In genomic region chr2:101895819-101896322, GRCh38 we compare ENCODE assay signal across 26 cellular contexts.
"Had no signal": no experiment of that assay in that cellular context is flagged by ENCODE, and none has a peak within 500 bp of the region (broad histone marks: within the 10 kb centered on the region; RNA-seq: fewer than 3 reads in every experiment).

No MANE protein-coding gene starts in this region.

- FAIRE-seq: TTC549 had no signal

- H3K27me3 Mint-ChIP-seq: activated CD4-positive, alpha-beta memory T cell treated with anti-CD3 and anti-CD28 coated beads, Interleukin-2, amount 10 ng/mL, durations not matched to agents 7 days and 5 days; activated CD4-positive, alpha-beta T cell treated with anti-CD3 and anti-CD28 coated beads, Interleukin-2, amount 10 ng/mL, durations not matched to agents 24 days and 14 days; activated T-cell treated with anti-CD3 and anti-CD28 coated beads, Interleukin-2, amount 50 U/mL, for 24 hours; dendritic cell treated with granulocyte-macrophage colony-stimulating factor and Interleukin-4, amounts not matched to agents 40 ng/mL and 50 ng/mL, for 4 days had no signal

- H3K27ac ChIP-seq: breast epithelium, heart right ventricle, lower lobe of right lung, right lobe of liver, testis, WERI-Rb-1 had no signal

- H3K4me1 ChIP-seq: breast epithelium, heart right ventricle, lower lobe of right lung, testis had no signal

- ATAC-seq: esophagus mucosa; lower lobe of right lung; natural killer cell; stimulated activated naive CD8-positive, alpha-beta T cell treated with anti-CD3 and anti-CD28 coated beads, Interleukin-15, Interleukin-2, amounts not matched to agents 100 U/mL and 50 U/mL, for 24 hours had no signal

- H3K9me3 ChIP-seq: breast epithelium, heart right ventricle, lower lobe of right lung, right lobe of liver, testis had no signal

- H3K27ac Mint-ChIP-seq: activated CD4-positive, alpha-beta memory T cell treated with anti-CD3 and anti-CD28 coated beads, Interleukin-2, amount 10 ng/mL, durations not matched to agents 7 days and 5 days; activated CD4-positive, alpha-beta T cell treated with anti-CD3 and anti-CD28 coated beads, Interleukin-2, amount 10 ng/mL, durations not matched to agents 24 days and 14 days; activated T-cell treated with anti-CD3 and anti-CD28 coated beads, Interleukin-2, amount 50 U/mL, for 24 hours; dendritic cell treated with granulocyte-macrophage colony-stimulating factor and Interleukin-4, amounts not matched to agents 40 ng/mL and 50 ng/mL, for 4 days; endodermal cell; natural killer cell had no signal

- H3K9me3 Mint-ChIP-seq: activated CD4-positive, alpha-beta memory T cell treated with anti-CD3 and anti-CD28 coated beads, Interleukin-2, amount 10 ng/mL, durations not matched to agents 7 days and 5 days; endodermal cell; natural killer cell had no signal

- DNase-seq: activated CD4-positive, alpha-beta memory T cell treated with anti-CD3 and anti-CD28 coated beads, Interleukin-2, amount 10 ng/mL, durations not matched to agents 7 days and 5 days; activated CD4-positive, alpha-beta T cell treated with anti-CD3 and anti-CD28 coated beads, Interleukin-2, amount 10 ng/mL, durations not matched to agents 24 days and 14 days; activated CD4-positive, CD25-positive, alpha-beta regulatory T cell treated with anti-CD3 and anti-CD28 coated beads, Interleukin-2, amount 50 U/mL, for 72 hours; activated CD8-positive, alpha-beta memory T cell treated with anti-CD3 and anti-CD28 coated beads, Interleukin-2, amount 50 U/mL, for 48 hours; activated gamma-delta T cell treated with Interleukin-2 at 50 U/mL for 16 hours; activated naive CD4-positive, alpha-beta T cell treated with anti-CD3 and anti-CD28 coated beads, Interleukin-2, amount 50 U/mL, for 16 hours; activated T-cell treated with anti-CD3 and anti-CD28 coated beads, Interleukin-2, amount 50 U/mL, for 24 hours; amygdala; central memory CD4-positive, alpha-beta T cell; endodermal cell; foreskin fibroblast; heart right ventricle; lower lobe of right lung; mesendoderm; natural killer cell; right lobe of liver; stimulated activated CD4-positive, alpha-beta T cell treated with anti-CD3 and anti-CD28 coated beads, Interleukin-2, amount 100 ng/mL, for 48 hours; stimulated activated naive CD8-positive, alpha-beta T cell treated with anti-CD3 and anti-CD28 coated beads, Interleukin-15, Interleukin-2, amounts not matched to agents 100 U/mL and 50 U/mL, for 24 hours; T-helper 1 cell; testis; trophoblast cell; WERI-Rb-1 had no signal

- H3K4me3 ChIP-seq: breast epithelium, heart right ventricle, lower lobe of right lung, right lobe of liver, testis had no signal

- H3K27me3 ChIP-seq: breast epithelium, heart right ventricle, right lobe of liver, testis had no signal

- H3K4me3 Mint-ChIP-seq: activated CD4-positive, alpha-beta memory T cell treated with anti-CD3 and anti-CD28 coated beads, Interleukin-2, amount 10 ng/mL, durations not matched to agents 7 days and 5 days; activated CD4-positive, alpha-beta T cell treated with anti-CD3 and anti-CD28 coated beads, Interleukin-2, amount 10 ng/mL, durations not matched to agents 24 days and 14 days; activated T-cell treated with anti-CD3 and anti-CD28 coated beads, Interleukin-2, amount 50 U/mL, for 24 hours; dendritic cell treated with granulocyte-macrophage colony-stimulating factor and Interleukin-4, amounts not matched to agents 40 ng/mL and 50 ng/mL, for 4 days; endodermal cell; natural killer cell had no signal

- H3K36me3 ChIP-seq: breast epithelium had no signal
